Comparison of ENCODE assay signal across 8 cellular contexts in genomic region chr10:88879754-88880286, GRCh38. TPM values are rescaled to one million over a fixed set of nuclear protein-coding genes. Genes with fewer than 3 reads are reported as not detected.
DNase-seq lines count a peak whose midpoint lies in the region; ATAC-seq and TF ChIP-seq lines count a peak whose summit lies in the region.

Gene STAMBPL1, plus strand, starts transcription at chr10:88880245. Its CDS starts 21,464 bp downstream, at chr10:88901709.

- TF ChIP-seq RAD21 in SK-N-SH (IDR thresholded peaks at IDR 0.05; ENCODE audit: low read length): 0 out of 2 replicates have a peak, but pooled peaks have one; percentile 2

- H3K4me3 ChIP-seq in SK-N-SH (ENCODE audit: low read depth in 2 of 2, low read length in 1 of 2) (peak within 1 kb of the TSS; percentile 79 to 89), skin epidermis (peak within 1 kb of the TSS; percentile 67 to 86 (median 77))

- CTCF ChIA-PET in SK-N-SH (lab: Yijun Ruan, JAX): interaction anchor here (1.0 to 5.0 kb wide), 7 partner anchors 9 to 415 kb away, joined by 3 to 32 read pairs (median 6); no protein-coding TSS in a partner anchor

- peaks cover 37% of the 10 kb centered on the region for H3K79me2 ChIP-seq in SK-N-SH (ENCODE audit: insufficient read depth)

- POLR2A ChIA-PET in SK-N-SH (lab: Yijun Ruan, JAX): interaction anchor here (2.0 kb wide), 1 partner anchor 53 kb away, joined by 7 read pairs; no protein-coding TSS in a partner anchor

- H3K9me3 ChIP-seq in SK-N-SH: no peaks in the 10 kb centered on the region

- peak within 1 kb of the TSS; percentile 84 for H3K9ac ChIP-seq in SK-N-SH

- H3K27me3 ChIP-seq in SK-N-SH (ENCODE audit: insufficient read depth): no peaks in the 10 kb centered on the region

- no peaks in the 10 kb centered on the region for H3K9me2 ChIP-seq in SK-N-SH

- DNase-seq in SK-N-SH: no peak
- peak; percentile 31 for DNase-seq in activated naive CD8-positive, alpha-beta T cell treated with anti-CD3 and anti-CD28 coated beads, Interleukin-2, amount 50 U/mL, for 16 hours (ENCODE audit: low read depth, low spot score)
- DNase-seq in hypothalamus (lab: John Stamatoyannopoulos, UW): peak in 34 of 51 donors; percentile 26 to 86 (median 66)
- no peak for DNase-seq in EL

- no peaks in the 10 kb centered on the region for H3K36me3 ChIP-seq in SK-N-SH (replicated peaks in 1 of 2; ENCODE audit: control insufficient read depth in 1 of 2, insufficient read depth in 2 of 2, low read length in 1 of 2)

- TF ChIP-seq CTCF in C4-2B (conservative IDR thresholded peaks at IDR 0.05) (no peak), SK-N-SH (IDR thresholded peaks at IDR 0.05) (no peak)

- no peak; a peak in 1 of 4 replicates for TF ChIP-seq EP300 in SK-N-SH (IDR thresholded peaks at IDR 0.05; ENCODE audit: borderline replicate concordance in 1 of 2, low read depth in 1 of 2, low read length in 1 of 2)

- WGBS in SK-N-SH (ENCODE audit: low lambda C conversion rate): 16% methylated on average over 8 of the region's 24 CpGs

- peak within 1 kb of the TSS; percentile 88 for H3K27ac ChIP-seq in C4-2B
- peak within 1 kb of the TSS; percentile 91 to 96 for H3K27ac ChIP-seq in SK-N-SH (ENCODE audit: low read depth in 2 of 2, low read length in 1 of 2)
- peak within 1 kb of the TSS; percentile 73 to 96 (median 92) for H3K27ac ChIP-seq in skin epidermis

- H3K4me2 ChIP-seq in SK-N-SH: peak within 1 kb of the TSS; percentile 90

- H3F3A ChIP-seq in SK-N-SH (replicated peaks; ENCODE audit: insufficient read depth): peaks cover 45% of the 10 kb centered on the region

- ATAC-seq in GM19438 (IDR thresholded peaks at IDR 0.05; ENCODE audit: low read depth, unreplicated experiment) (peak; percentile 60), HG03521 (IDR thresholded peaks at IDR 0.05; ENCODE audit: unreplicated experiment) (peak; percentile 37)

- H4K20me1 ChIP-seq in SK-N-SH (ENCODE audit: insufficient read depth): no peaks in the 10 kb centered on the region

- peak within 1 kb of the TSS; percentile 89 for H2AFZ ChIP-seq in SK-N-SH (ENCODE audit: low read depth)

- peaks cover 20 to 27% of the 10 kb centered on the region in 2 experiments; a peak in 3 of 4 replicates for H3K4me1 ChIP-seq in SK-N-SH (ENCODE audit: control insufficient read depth in 1 of 2, insufficient read depth in 2 of 2, low read depth in 1 of 2, low read length in 1 of 2)

TF ChIP-seq in SK-N-SH, 30 proteins besides CTCF, POLR2A, EP300 and RAD21 (continues in another document):
- TF ChIP-seq GATA2 (CRISPR knock-in tag; IDR thresholded peaks at IDR 0.05) (no peak; the same call in 1 of the 2 replicates), FOXJ3 (CRISPR knock-in tag; IDR thresholded peaks at IDR 0.05) (no peak), MXI1 (IDR thresholded peaks at IDR 0.05; ENCODE audit: low read depth, low read length) (no peak), RCOR1 (IDR thresholded peaks at IDR 0.05; ENCODE audit: low read length) (no peak), ELF1 (IDR thresholded peaks at IDR 0.05) (no peak), JUND (IDR thresholded peaks at IDR 0.05) (no peak), SIN3A (IDR thresholded peaks at IDR 0.05; ENCODE audit: borderline replicate concordance, low read depth, low read length) (no peak; the same call in 1 of the 2 replicates), FOSL2 (IDR thresholded peaks at IDR 0.05; ENCODE audit: borderline replicate concordance, low read depth) (no peak), RFX5 (IDR thresholded peaks at IDR 0.05; ENCODE audit: low read length) (no peak), REST (IDR thresholded peaks at IDR 0.05; ENCODE audit: low read depth, low read length) (0 out of 2 replicates have a peak, but pooled peaks have one; percentile 10), TEAD4 (IDR thresholded peaks at IDR 0.05; ENCODE audit: borderline replicate concordance, insufficient read depth) (no peak), MEF2A (IDR thresholded peaks at IDR 0.05; ENCODE audit: borderline replicate concordance, low read depth) (no peak), CHD2 (IDR thresholded peaks at IDR 0.05; ENCODE audit: low read length, partially characterized antibody) (no peak), USF2 (IDR thresholded peaks at IDR 0.05; ENCODE audit: borderline replicate concordance, low read depth, low read length) (no peak), YY1 (IDR thresholded peaks at IDR 0.05; ENCODE audit: low read depth) (0 out of 2 replicates have a peak, but pooled peaks have one; percentile 22), SMC3 (IDR thresholded peaks at IDR 0.05; ENCODE audit: low read depth, low read length) (no peak), TCF12 (IDR thresholded peaks at IDR 0.05) (no peak; the same call in 1 of the 2 replicates), RXRA (IDR thresholded peaks at IDR 0.05; ENCODE audit: borderline replicate concordance, low read depth) (no peak)
- TF ChIP-seq, protein P1, sequence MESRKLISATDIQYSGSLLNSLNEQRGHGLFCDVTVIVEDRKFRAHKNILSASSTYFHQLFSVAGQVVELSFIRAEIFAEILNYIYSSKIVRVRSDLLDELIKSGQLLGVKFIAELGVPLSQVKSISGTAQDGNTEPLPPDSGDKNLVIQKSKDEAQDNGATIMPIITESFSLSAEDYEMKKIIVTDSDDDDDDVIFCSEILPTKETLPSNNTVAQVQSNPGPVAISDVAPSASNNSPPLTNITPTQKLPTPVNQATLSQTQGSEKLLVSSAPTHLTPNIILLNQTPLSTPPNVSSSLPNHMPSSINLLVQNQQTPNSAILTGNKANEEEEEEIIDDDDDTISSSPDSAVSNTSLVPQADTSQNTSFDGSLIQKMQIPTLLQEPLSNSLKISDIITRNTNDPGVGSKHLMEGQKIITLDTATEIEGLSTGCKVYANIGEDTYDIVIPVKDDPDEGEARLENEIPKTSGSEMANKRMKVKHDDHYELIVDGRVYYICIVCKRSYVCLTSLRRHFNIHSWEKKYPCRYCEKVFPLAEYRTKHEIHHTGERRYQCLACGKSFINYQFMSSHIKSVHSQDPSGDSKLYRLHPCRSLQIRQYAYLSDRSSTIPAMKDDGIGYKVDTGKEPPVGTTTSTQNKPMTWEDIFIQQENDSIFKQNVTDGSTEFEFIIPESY (IDR thresholded peaks at IDR 0.05; ENCODE audit: borderline replicate concordance, low read depth): no peak
- TF ChIP-seq, protein P2, sequence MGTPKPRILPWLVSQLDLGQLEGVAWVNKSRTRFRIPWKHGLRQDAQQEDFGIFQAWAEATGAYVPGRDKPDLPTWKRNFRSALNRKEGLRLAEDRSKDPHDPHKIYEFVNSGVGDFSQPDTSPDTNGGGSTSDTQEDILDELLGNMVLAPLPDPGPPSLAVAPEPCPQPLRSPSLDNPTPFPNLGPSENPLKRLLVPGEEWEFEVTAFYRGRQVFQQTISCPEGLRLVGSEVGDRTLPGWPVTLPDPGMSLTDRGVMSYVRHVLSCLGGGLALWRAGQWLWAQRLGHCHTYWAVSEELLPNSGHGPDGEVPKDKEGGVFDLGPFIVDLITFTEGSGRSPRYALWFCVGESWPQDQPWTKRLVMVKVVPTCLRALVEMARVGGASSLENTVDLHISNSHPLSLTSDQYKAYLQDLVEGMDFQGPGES (IDR thresholded peaks at IDR 0.05; ENCODE audit: low read depth, low read length): no peak
- TF ChIP-seq, protein P3, sequence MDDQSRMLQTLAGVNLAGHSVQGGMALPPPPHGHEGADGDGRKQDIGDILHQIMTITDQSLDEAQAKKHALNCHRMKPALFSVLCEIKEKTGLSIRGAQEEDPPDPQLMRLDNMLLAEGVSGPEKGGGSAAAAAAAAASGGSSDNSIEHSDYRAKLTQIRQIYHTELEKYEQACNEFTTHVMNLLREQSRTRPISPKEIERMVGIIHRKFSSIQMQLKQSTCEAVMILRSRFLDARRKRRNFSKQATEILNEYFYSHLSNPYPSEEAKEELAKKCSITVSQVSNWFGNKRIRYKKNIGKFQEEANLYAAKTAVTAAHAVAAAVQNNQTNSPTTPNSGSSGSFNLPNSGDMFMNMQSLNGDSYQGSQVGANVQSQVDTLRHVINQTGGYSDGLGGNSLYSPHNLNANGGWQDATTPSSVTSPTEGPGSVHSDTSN (IDR thresholded peaks at IDR 0.05): no peak

RNA-seq across cellular contexts. Expression of gene STAMBPL1, which starts in this region (rescaled TPM):
- polyA plus RNA-seq in SK-N-SH (2012; rRNA removed): 25.1 and 32.6 TPM in 2 replicates
- polyA plus RNA-seq in SK-N-SH (2012; cell fraction: cytosol; rRNA removed): 26.1 and 26.3 TPM in 2 replicates
- polyA plus RNA-seq in SK-N-SH (2012; cell fraction: nucleus; rRNA removed): 44.5 and 93.2 TPM in 2 replicates

Comparison
In these comparisons a context has a peak if more than half of its experiments do, and no peak if none do; other contexts are left out.
1. DNase-seq: peak in activated naive CD8-positive, alpha-beta T cell treated with anti-CD3 and anti-CD28 coated beads, Interleukin-2, amount 50 U/mL, for 16 hours (single experiment) and hypothalamus (34 of 51); none in SK-N-SH (single experiment) and EL (single experiment).
2. Peak in every context shown above with its lines, with median percentiles within 50 percentile points of each other: H3K27ac ChIP-seq.